16 cellular contexts compared by ENCODE assay signal in genomic region chr1:51623450-51623849, GRCh38.
"Had no signal": no experiment of that assay in that cellular context is flagged by ENCODE, and none has a peak within 500 bp of the region (broad histone marks: within the 10 kb centered on the region; RNA-seq: fewer than 3 reads in every experiment).

No MANE protein-coding gene starts in this region.

- H3K27me3 ChIP-seq: stomach, tibial nerve had no signal

- ATAC-seq: activated CD4-positive, CD25-positive, alpha-beta regulatory T cell treated with anti-CD3 and anti-CD28 coated beads, Interleukin-2, amount 50 U/mL, for 24 hours; activated CD8-positive, alpha-beta memory T cell treated with anti-CD3 and anti-CD28 coated beads, Interleukin-2, amount 10 ng/mL, durations not matched to agents 7 days and 5 days; effector memory CD8-positive, alpha-beta T cell; natural killer cell treated with Interleukin-12 subunit alpha and Interleukin-12 subunit beta and Interleukin-15 and Interleukin-18, amount 100 ng/mL, for 72 hours had no signal

- H3K27ac Mint-ChIP-seq: activated CD8-positive, alpha-beta memory T cell treated with anti-CD3 and anti-CD28 coated beads, Interleukin-2, amount 10 ng/mL, durations not matched to agents 7 days and 5 days; activated naive CD4-positive, alpha-beta T cell treated with anti-CD3 and anti-CD28 coated beads, Interleukin-2, amount 50 U/mL, for 24 hours; activated T-cell treated with anti-CD3 and anti-CD28 coated beads, Interleukin-2, amount 50 U/mL, for 24 hours; dendritic cell treated with granulocyte-macrophage colony-stimulating factor and Interleukin-4, amounts not matched to agents 40 ng/mL and 50 ng/mL, for 4 days; effector memory CD8-positive, alpha-beta T cell; memory B cell; natural killer cell treated with Interleukin-12 subunit alpha and Interleukin-12 subunit beta and Interleukin-15 and Interleukin-18, amount 100 ng/mL, for 72 hours had no signal

- H3K36me3 Mint-ChIP-seq: activated CD8-positive, alpha-beta memory T cell treated with anti-CD3 and anti-CD28 coated beads, Interleukin-2, amount 10 ng/mL, durations not matched to agents 7 days and 5 days; brain; natural killer cell treated with Interleukin-12 subunit alpha and Interleukin-12 subunit beta and Interleukin-15 and Interleukin-18, amount 100 ng/mL, for 72 hours had no signal

- H3K4me3 ChIP-seq: stomach, tibial nerve had no signal

- DNase-seq: activated CD8-positive, alpha-beta memory T cell treated with anti-CD3 and anti-CD28 coated beads, Interleukin-2, amount 10 ng/mL, durations not matched to agents 7 days and 5 days; activated effector memory CD4-positive, alpha-beta T cell treated with Interleukin-2 at 50 U/mL for 16 hours; activated T-cell treated with anti-CD3 and anti-CD28 coated beads, Interleukin-2, amount 50 U/mL, for 24 hours; amniotic stem cell; cerebellar nuclear complex; effector memory CD8-positive, alpha-beta T cell; occipital lobe; stimulated activated CD4-positive, alpha-beta T cell treated with anti-CD3 and anti-CD28 coated beads, Interleukin-4, amount 100 ng/mL, for 4 hours; stomach had no signal

- H3K9me3 Mint-ChIP-seq: activated naive CD4-positive, alpha-beta T cell treated with anti-CD3 and anti-CD28 coated beads, Interleukin-2, amount 50 U/mL, for 24 hours; activated T-cell treated with anti-CD3 and anti-CD28 coated beads, Interleukin-2, amount 50 U/mL, for 24 hours; brain; dendritic cell treated with granulocyte-macrophage colony-stimulating factor and Interleukin-4, amounts not matched to agents 40 ng/mL and 50 ng/mL, for 4 days; effector memory CD8-positive, alpha-beta T cell; memory B cell; natural killer cell treated with Interleukin-12 subunit alpha and Interleukin-12 subunit beta and Interleukin-15 and Interleukin-18, amount 100 ng/mL, for 72 hours had no signal

- H3K4me3 Mint-ChIP-seq: activated CD8-positive, alpha-beta memory T cell treated with anti-CD3 and anti-CD28 coated beads, Interleukin-2, amount 10 ng/mL, durations not matched to agents 7 days and 5 days; activated naive CD4-positive, alpha-beta T cell treated with anti-CD3 and anti-CD28 coated beads, Interleukin-2, amount 50 U/mL, for 24 hours; activated T-cell treated with anti-CD3 and anti-CD28 coated beads, Interleukin-2, amount 50 U/mL, for 24 hours; dendritic cell treated with granulocyte-macrophage colony-stimulating factor and Interleukin-4, amounts not matched to agents 40 ng/mL and 50 ng/mL, for 4 days; effector memory CD8-positive, alpha-beta T cell; memory B cell; natural killer cell treated with Interleukin-12 subunit alpha and Interleukin-12 subunit beta and Interleukin-15 and Interleukin-18, amount 100 ng/mL, for 72 hours had no signal

- H3K9me3 ChIP-seq: stomach, tibial nerve had no signal

- H3K36me3 ChIP-seq: stomach, tibial nerve had no signal

- H3K27me3 Mint-ChIP-seq: activated CD8-positive, alpha-beta memory T cell treated with anti-CD3 and anti-CD28 coated beads, Interleukin-2, amount 10 ng/mL, durations not matched to agents 7 days and 5 days; activated naive CD4-positive, alpha-beta T cell treated with anti-CD3 and anti-CD28 coated beads, Interleukin-2, amount 50 U/mL, for 24 hours; activated T-cell treated with anti-CD3 and anti-CD28 coated beads, Interleukin-2, amount 50 U/mL, for 24 hours; dendritic cell treated with granulocyte-macrophage colony-stimulating factor and Interleukin-4, amounts not matched to agents 40 ng/mL and 50 ng/mL, for 4 days; effector memory CD8-positive, alpha-beta T cell; memory B cell; natural killer cell treated with Interleukin-12 subunit alpha and Interleukin-12 subunit beta and Interleukin-15 and Interleukin-18, amount 100 ng/mL, for 72 hours had no signal
